Comparison of ENCODE assay signal across 9 cellular contexts in genomic region chr4:168803727-168804126, GRCh38.
DNase-seq lines count a peak whose midpoint lies in the region; ATAC-seq, FAIRE-seq and TF ChIP-seq lines count a peak whose summit lies in the region.
"Had no signal": no experiment of that assay in that cellular context is flagged by ENCODE, and none has a peak within 500 bp of the region (broad histone marks: within the 10 kb centered on the region; RNA-seq: fewer than 3 reads in every experiment).

No MANE protein-coding gene starts in this region.

- no peak overlapping the region for H3K4me3 Mint-ChIP-seq in CD4-positive, alpha-beta T cell

- 82% methylated on average over 2 of the region's 4 CpGs; no CpG with 5 or more reads in 1 of the 2 experiments for WGBS in IMR-90 (ENCODE audit: extremely low coverage in 2 of 2, insufficient read length in 1 of 2), 2 experiments

- H3K4me3 ChIP-seq in IMR-90 (ENCODE audit: insufficient read depth, low read depth, low read length), result no peak overlapping the region
- H3K4me3 ChIP-seq in keratinocyte (ENCODE audit: control insufficient read depth in 2 of 3, extremely low read depth in 1 of 3, insufficient read depth in 2 of 3, low read depth in 1 of 3, low read length in 3 of 3), result peak overlapping the region in 1 of 3 experiments; percentile 34
- no peak overlapping the region for H3K4me3 ChIP-seq in tibial artery

- H3K9me1 ChIP-seq in IMR-90 (ENCODE audit: insufficient read depth, low read length) (no peaks in the 10 kb centered on the region; the same call in 1 of the 2 replicates), keratinocyte (ENCODE audit: control insufficient read depth, extremely low read depth, insufficient read depth, low read length) (no peaks in the 10 kb centered on the region)

- H2AFZ ChIP-seq in IMR-90 (replicated peaks; ENCODE audit: low read length, poor library complexity), result peak overlapping the region; percentile 69
- peak overlapping the region; percentile 10 for H2AFZ ChIP-seq in keratinocyte (ENCODE audit: control insufficient read depth, low read length)

- no peak overlapping the region for H3K4me2 ChIP-seq in IMR-90 (ENCODE audit: low read depth, low read length)
- peak overlapping the region; percentile 58 for H3K4me2 ChIP-seq in keratinocyte (ENCODE audit: control insufficient read depth, extremely low read depth, insufficient read depth, low read depth, low read length)

- H2AK9ac ChIP-seq in IMR-90 (replicated peaks; ENCODE audit: low read depth, low read length, poor library complexity), result no peak overlapping the region

- H3K79me2 ChIP-seq in keratinocyte (ENCODE audit: control insufficient read depth, insufficient read depth, low read length), result no peaks in the 10 kb centered on the region

- H3K9ac ChIP-seq in IMR-90 (ENCODE audit: low read depth, low read length) (no peak overlapping the region), keratinocyte (ENCODE audit: control insufficient read depth, extremely low read depth, insufficient read depth, low read length) (peak overlapping the region; percentile 60)

- ATAC-seq in IMR-90 (ENCODE audit: low read depth) (peak; percentile 89), HG03196 (IDR thresholded peaks at IDR 0.05; ENCODE audit: unreplicated experiment) (no peak)
- ATAC-seq in CD4-positive, alpha-beta T cell (ENCODE audit: poor library complexity), result no peak

- H2BK15ac ChIP-seq in IMR-90 (ENCODE audit: low read depth, low read length), result peak overlapping the region; percentile 35; the same call in 1 of the 3 replicates

- no peak for TF ChIP-seq CTCF in IMR-90 (conservative IDR thresholded peaks at IDR 0.05; ENCODE audit: low read depth, low read length)
- TF ChIP-seq CTCF in keratinocyte (optimal IDR thresholded peaks at IDR 0.05 in 1 of 3, IDR thresholded peaks at IDR 0.05 in 1 of 3, conservative IDR thresholded peaks at IDR 0.05 in 1 of 3; ENCODE audit: extremely low read depth in 1 of 3, insufficient read depth in 2 of 3, low read length in 3 of 3), result no peak
- no peak for TF ChIP-seq CTCF in tibial artery (IDR thresholded peaks at IDR 0.05)
- no peak for TF ChIP-seq CTCF in CD4-positive, alpha-beta T cell (IDR thresholded peaks at IDR 0.05)

- intact Hi-C loops in IMR-90 (cut with micrococcal nuclease), result no loop called here
- intact Hi-C loops in tibial artery (cut with DNase I; ENCODE audit: low total_unique reads), result no loop called here
- intact Hi-C loops in CD4-positive, alpha-beta T cell (cut with DNase I, micrococcal nuclease), result no loop called here

- no peak overlapping the region for H3K56ac ChIP-seq in IMR-90 (ENCODE audit: extremely low read depth, insufficient read depth, low read length)

- H2BK120ac ChIP-seq in IMR-90 (ENCODE audit: low read depth, low read length), result peak overlapping the region; percentile 76

- peak overlapping the region; percentile 62 for H3K18ac ChIP-seq in IMR-90 (ENCODE audit: low read depth, low read length)

- H3K9me3 Mint-ChIP-seq in CD4-positive, alpha-beta T cell, result peaks cover 3% of the 10 kb centered on the region

- peaks cover 13% of the 10 kb centered on the region for H3K27me3 Mint-ChIP-seq in CD4-positive, alpha-beta T cell

- H3K14ac ChIP-seq in IMR-90 (replicated peaks; ENCODE audit: low read depth, low read length), result peak overlapping the region; percentile 71

- in situ Hi-C loops in IMR-90 (cut with MboI; ENCODE audit: low sequenced_read_pairs), result no loop called here

- no peak overlapping the region for H3K27ac Mint-ChIP-seq in CD4-positive, alpha-beta T cell

- H4K91ac ChIP-seq in IMR-90 (ENCODE audit: insufficient read depth, low read depth, low read length), result peak overlapping the region; percentile 38

- H2AK5ac ChIP-seq in IMR-90 (ENCODE audit: low read depth, low read length), result peak overlapping the region; percentile 12; the same call in 1 of the 2 replicates

- TF ChIP-seq RAD21 in IMR-90 (IDR thresholded peaks at IDR 0.05; ENCODE audit: low read length), result no peak

- H3K4me1 ChIP-seq in IMR-90 (ENCODE audit: control insufficient read depth, insufficient read depth, low read length), result peaks cover 6% of the 10 kb centered on the region
- peaks cover 17% of the 10 kb centered on the region for H3K4me1 ChIP-seq in keratinocyte (ENCODE audit: control insufficient read depth, extremely low read depth, insufficient read depth, low read length)
- H3K4me1 ChIP-seq in tibial artery, result peaks cover 0 to 28% (median 7%) of the 10 kb centered on the region in 4 donors

- H3K36me3 ChIP-seq in IMR-90 (ENCODE audit: control insufficient read depth, insufficient read depth, low read length) (no peaks in the 10 kb centered on the region), keratinocyte (ENCODE audit: control insufficient read depth in 2 of 2, extremely low read depth in 1 of 2, insufficient read depth in 2 of 2, low read length in 2 of 2) (no peaks in the 10 kb centered on the region), tibial artery (no peaks in the 10 kb centered on the region)

- H3K27me3 ChIP-seq in IMR-90 (ENCODE audit: control insufficient read depth, insufficient read depth, low read length) (no peaks in the 10 kb centered on the region), keratinocyte (ENCODE audit: control insufficient read depth, extremely low read depth, insufficient read depth, low read length) (no peaks in the 10 kb centered on the region), tibial artery (no peaks in the 10 kb centered on the region)
- H3K27me3 ChIP-seq in CD4-positive, alpha-beta T cell (ENCODE audit: control insufficient read depth, insufficient read depth, low read length), result no peaks in the 10 kb centered on the region

- CTCF ChIA-PET in IMR-90 (lab: Yijun Ruan, JAX), result no interaction called here
- CTCF ChIA-PET in CD4-positive, alpha-beta T cell (lab: Charles Lee), result no interaction called here

- BruUV-seq in IMR-90 (replicated peaks; lab: Mats Ljungman, UMichigan), result no TSS peak

- H4K20me1 ChIP-seq in IMR-90 (ENCODE audit: insufficient read depth, low read length) (no peaks in the 10 kb centered on the region), keratinocyte (ENCODE audit: control insufficient read depth, extremely low read depth, insufficient read depth, low read length) (no peaks in the 10 kb centered on the region)

- peak; percentile 88 for DNase-seq in IMR-90
- DNase-seq in dermis blood vessel endothelial cell, result peak; percentile 87
- peak; percentile 81 for DNase-seq in keratinocyte (ENCODE audit: low read depth, low spot score)
- no peak for DNase-seq in tibial artery
- no peak for DNase-seq in CD4-positive, alpha-beta T cell
- DNase-seq in NCI-H69 (lab: John Stamatoyannopoulos, UW), result no peak
- DNase-seq: activated T-cell treated with anti-CD3 and anti-CD28 coated beads, Interleukin-2, amount 50 U/mL, for 1 hour; nucleus accumbens had no signal

- H4K8ac ChIP-seq in IMR-90 (ENCODE audit: low read depth in 2 of 2, low read length in 2 of 2), result peak overlapping the region; percentile 6 to 73; a peak in 3 of 4 replicates

- TF ChIP-seq POLR2A in IMR-90 (IDR thresholded peaks at IDR 0.05; ENCODE audit: low read depth, low read length), result no peak

- peak; percentile 96 for FAIRE-seq in keratinocyte (lab: Jason Lieb, UNC)

- POLR2A ChIA-PET in IMR-90 (lab: Charles Lee; ENCODE audit: unreplicated experiment), result no interaction called here
- POLR2A ChIA-PET in CD4-positive, alpha-beta T cell (lab: Charles Lee), result no interaction called here

- peak overlapping the region; percentile 55; the same call in 1 of the 2 replicates for H4K5ac ChIP-seq in IMR-90 (ENCODE audit: low read depth, low read length)

- H3K27ac ChIP-seq in IMR-90 (ENCODE audit: insufficient read depth, low read length) (peak overlapping the region; percentile 52; the same call in 1 of the 2 replicates), keratinocyte (ENCODE audit: control insufficient read depth, insufficient read depth, low read length) (peak overlapping the region; percentile 88), tibial artery (peak overlapping the region; percentile 24 to 38)
- H3K27ac ChIP-seq in CD4-positive, alpha-beta T cell (ENCODE audit: low read depth, low read length), result no peak overlapping the region

- H3K4me1 Mint-ChIP-seq in CD4-positive, alpha-beta T cell (ENCODE audit: low read depth), result no peaks in the 10 kb centered on the region

- no peaks in the 10 kb centered on the region for H3K36me3 Mint-ChIP-seq in CD4-positive, alpha-beta T cell (ENCODE audit: low read depth)

- peak overlapping the region; percentile 72 for H2BK5ac ChIP-seq in IMR-90 (ENCODE audit: low read depth, low read length, poor library complexity, severe bottlenecking)

- dilution Hi-C loops in IMR-90 (cut with HindIII; ENCODE audit: low sequenced_read_pairs, unreplicated experiment), result no loop called here
- dilution Hi-C loops in keratinocyte (cut with MboI; ENCODE audit: extremely low pct_ligation_motif_present, low sequenced_read_pairs), result no loop called here

- H3K79me1 ChIP-seq in IMR-90 (ENCODE audit: low read depth in 1 of 2, low read length in 2 of 2), result no peaks in the 10 kb centered on the region

- no peaks in the 10 kb centered on the region for H3K9me3 ChIP-seq in IMR-90 (ENCODE audit: control insufficient read depth, insufficient read depth, low read length)
- no peaks in the 10 kb centered on the region for H3K9me3 ChIP-seq in keratinocyte (ENCODE audit: control insufficient read depth, low read depth, low read length)
- no peaks in the 10 kb centered on the region for H3K9me3 ChIP-seq in tibial artery
- no peaks in the 10 kb centered on the region for H3K9me3 ChIP-seq in CD4-positive, alpha-beta T cell (ENCODE audit: control insufficient read depth, low read length)

- peak overlapping the region; percentile 39 for H3K23ac ChIP-seq in IMR-90 (ENCODE audit: low read depth, low read length)

- H3K4ac ChIP-seq in IMR-90 (ENCODE audit: low read depth, low read length), result peak overlapping the region; percentile 87

- peak overlapping the region; percentile 84 for H2BK20ac ChIP-seq in IMR-90 (ENCODE audit: low read depth, low read length)

TF ChIP-seq in IMR-90, 13 proteins besides CTCF, POLR2A, EP300 and RAD21 (continues in another document):
- TF ChIP-seq RCOR1 (IDR thresholded peaks at IDR 0.05; ENCODE audit: insufficient replicate concordance, low read length) (no peak), SMC3 (IDR thresholded peaks at IDR 0.05; ENCODE audit: low read depth, low read length) (no peak), FOS (IDR thresholded peaks at IDR 0.05; ENCODE audit: low read depth, low read length) (no peak), CHD1 (IDR thresholded peaks at IDR 0.05; ENCODE audit: low read depth, low read length) (no peak), MAFK (IDR thresholded peaks at IDR 0.05; ENCODE audit: low read depth, low read length) (no peak)
- TF ChIP-seq, protein P1, sequence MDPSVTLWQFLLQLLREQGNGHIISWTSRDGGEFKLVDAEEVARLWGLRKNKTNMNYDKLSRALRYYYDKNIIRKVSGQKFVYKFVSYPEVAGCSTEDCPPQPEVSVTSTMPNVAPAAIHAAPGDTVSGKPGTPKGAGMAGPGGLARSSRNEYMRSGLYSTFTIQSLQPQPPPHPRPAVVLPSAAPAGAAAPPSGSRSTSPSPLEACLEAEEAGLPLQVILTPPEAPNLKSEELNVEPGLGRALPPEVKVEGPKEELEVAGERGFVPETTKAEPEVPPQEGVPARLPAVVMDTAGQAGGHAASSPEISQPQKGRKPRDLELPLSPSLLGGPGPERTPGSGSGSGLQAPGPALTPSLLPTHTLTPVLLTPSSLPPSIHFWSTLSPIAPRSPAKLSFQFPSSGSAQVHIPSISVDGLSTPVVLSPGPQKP (IDR thresholded peaks at IDR 0.05; ENCODE audit: borderline replicate concordance, low read depth, low read length), result no peak

Comparison
In these comparisons a context has a peak if more than half of its experiments do, and no peak if none do; other contexts are left out.
1. DNase-seq: peak in IMR-90 (single experiment), dermis blood vessel endothelial cell (single experiment) and keratinocyte (single experiment); none in tibial artery (0 of 2), CD4-positive, alpha-beta T cell (0 of 10) and NCI-H69 (single experiment).